In genomic region chr11:64500176-64501013, GRCh38 we compare ENCODE assay signal across 1 cellular context.
A peak's percentile ranks its signal among the peaks of the same experiment; 100 is the strongest.
TF ChIP-seq lines count a peak whose summit lies in the region.

No MANE protein-coding gene starts in this region.

TF ChIP-seq in H1, 55 proteins besides CTCF, POLR2A, EP300 and RAD21:
- 0 out of 2 replicates have a peak, but pooled peaks have one; percentile 21 for TF ChIP-seq MAX (IDR thresholded peaks at IDR 0.05)
- no peak for TF ChIP-seq BACH1 (IDR thresholded peaks at IDR 0.05; ENCODE audit: low read length)
- peak; percentile 55; the same call in 1 of the 2 replicates for TF ChIP-seq YY1 (IDR thresholded peaks at IDR 0.05; ENCODE audit: low read depth, low read length)
- TF ChIP-seq, protein P1, sequence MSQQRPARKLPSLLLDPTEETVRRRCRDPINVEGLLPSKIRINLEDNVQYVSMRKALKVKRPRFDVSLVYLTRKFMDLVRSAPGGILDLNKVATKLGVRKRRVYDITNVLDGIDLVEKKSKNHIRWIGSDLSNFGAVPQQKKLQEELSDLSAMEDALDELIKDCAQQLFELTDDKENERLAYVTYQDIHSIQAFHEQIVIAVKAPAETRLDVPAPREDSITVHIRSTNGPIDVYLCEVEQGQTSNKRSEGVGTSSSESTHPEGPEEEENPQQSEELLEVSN (IDR thresholded peaks at IDR 0.05), result peak; percentile 17; the same call in 1 of the 2 replicates
